ENCODE assay signal across 9 cellular contexts in genomic region chr12:128969480-128970055, GRCh38.
A peak's percentile ranks its signal among the peaks of the same experiment; 100 is the strongest.
DNase-seq lines count a peak whose midpoint lies in the region; ATAC-seq, FAIRE-seq and TF ChIP-seq lines count a peak whose summit lies in the region.
"Had no signal": no experiment of that assay in that cellular context is flagged by ENCODE, and none has a peak within 500 bp of the region (broad histone marks: within the 10 kb centered on the region; RNA-seq: fewer than 3 reads in every experiment).

No MANE protein-coding gene starts in this region.

- ATAC-seq in GM19455 (IDR thresholded peaks at IDR 0.05; ENCODE audit: unreplicated experiment) (peak; percentile 70), HG03521 (IDR thresholded peaks at IDR 0.05; ENCODE audit: unreplicated experiment) (peak; percentile 64)
- no peak for ATAC-seq in activated T-helper 17 cell treated with anti-CD3 and anti-CD28 coated beads, Interleukin-2, amount 50 U/mL, for 72 hours (replicated peaks)

- H3K23me2 ChIP-seq in H1 (ENCODE audit: low read depth, low read length) = peaks cover 6% of the 10 kb centered on the region; the same call in 1 of the 2 replicates

- H3F3A ChIP-seq in OCI-LY1 (ENCODE audit: insufficient read depth, low read length) = no peaks in the 10 kb centered on the region

- H3K56ac ChIP-seq in H1 (replicated peaks; ENCODE audit: insufficient read length, low read depth, low read length) = no peak overlapping the region

- TF ChIP-seq CTCF in OCI-LY1 (IDR thresholded peaks at IDR 0.05; ENCODE audit: low read length) (peak; percentile 40), H1 (IDR thresholded peaks at IDR 0.05; ENCODE audit: control extremely low read depth in 1 of 3, insufficient read depth in 1 of 3, low read depth in 1 of 3, low read length in 3 of 3) (peak; percentile 89 to 96 (median 96)), osteocyte (IDR thresholded peaks at IDR 0.05) (peak; percentile 67)

- H3K27me3 Mint-ChIP-seq in osteocyte (ENCODE audit: unreplicated experiment) = peaks cover 21% of the 10 kb centered on the region
- peaks cover 10% of the 10 kb centered on the region for H3K27me3 Mint-ChIP-seq in activated T-helper 17 cell treated with anti-CD3 and anti-CD28 coated beads, Interleukin-2, amount 50 U/mL, for 72 hours

- no peak overlapping the region for H4K5ac ChIP-seq in H1 (ENCODE audit: insufficient read length, low read depth, low read length)

- H3K4me3 Mint-ChIP-seq in osteocyte (ENCODE audit: unreplicated experiment) = no peak overlapping the region
- no peak overlapping the region for H3K4me3 Mint-ChIP-seq in activated T-helper 17 cell treated with anti-CD3 and anti-CD28 coated beads, Interleukin-2, amount 50 U/mL, for 72 hours

- TF ChIP-seq EP300 in H1 (IDR thresholded peaks at IDR 0.05; ENCODE audit: borderline replicate concordance in 1 of 2, low read depth in 2 of 2, low read length in 2 of 2) = no peak

- H2BK15ac ChIP-seq in H1 (ENCODE audit: low read length) = 0 out of 2 replicates have a peak overlapping the region, but pooled peaks have one; percentile 8

- H3K27ac ChIP-seq in OCI-LY1 (ENCODE audit: low read depth, low read length, poor library complexity, severe bottlenecking) (no peak overlapping the region), H1 (ENCODE audit: low read depth, low read length) (no peak overlapping the region)

- H3K79me2 ChIP-seq in OCI-LY1 (ENCODE audit: insufficient read depth, low read length) (no peaks in the 10 kb centered on the region), H1 (ENCODE audit: control insufficient read depth in 1 of 2, insufficient read depth in 2 of 2, low read length in 2 of 2) (no peaks in the 10 kb centered on the region)

- H3K4me1 Mint-ChIP-seq in osteocyte (ENCODE audit: unreplicated experiment) = peaks cover 8% of the 10 kb centered on the region
- H3K4me1 Mint-ChIP-seq in activated T-helper 17 cell treated with anti-CD3 and anti-CD28 coated beads, Interleukin-2, amount 50 U/mL, for 72 hours = no peaks in the 10 kb centered on the region

- no peaks in the 10 kb centered on the region for H3K9me3 ChIP-seq in ES-I3 (ENCODE audit: control insufficient read depth, insufficient read depth, low read length)
- H3K9me3 ChIP-seq in OCI-LY1 (ENCODE audit: low read length) = no peaks in the 10 kb centered on the region
- peaks cover 0 to 4% of the 10 kb centered on the region in 2 experiments; a peak in 1 of 4 replicates for H3K9me3 ChIP-seq in H1 (ENCODE audit: insufficient read depth in 2 of 2, low read depth in 1 of 2, low read length in 1 of 2)

- no peaks in the 10 kb centered on the region for H3K36me3 ChIP-seq in ES-I3 (ENCODE audit: insufficient read depth, low read length)
- no peaks in the 10 kb centered on the region for H3K36me3 ChIP-seq in OCI-LY1 (ENCODE audit: insufficient read depth, low read length)
- no peaks in the 10 kb centered on the region for H3K36me3 ChIP-seq in H1 (ENCODE audit: control insufficient read depth in 2 of 4, insufficient read depth in 4 of 4, low read length in 3 of 4)

- no peak overlapping the region for H3K27ac Mint-ChIP-seq in osteocyte (ENCODE audit: unreplicated experiment)
- H3K27ac Mint-ChIP-seq in activated T-helper 17 cell treated with anti-CD3 and anti-CD28 coated beads, Interleukin-2, amount 50 U/mL, for 72 hours = no peak overlapping the region

- no peaks in the 10 kb centered on the region for H3K79me1 ChIP-seq in H1 (ENCODE audit: low read depth, low read length)

- no peak for TF ChIP-seq POLR2A in H1 (IDR thresholded peaks at IDR 0.05; ENCODE audit: control extremely low read depth in 1 of 2, low read depth in 2 of 2, low read length in 2 of 2)

- H3K18ac ChIP-seq in H1 (ENCODE audit: extremely low read depth, low read length) = no peak overlapping the region

- H2BK120ac ChIP-seq in H1 (replicated peaks; ENCODE audit: low read depth, low read length) = no peak overlapping the region

- CTCF ChIA-PET in H1 (lab: Charles Lee; ENCODE audit: partially characterized antibody) = interaction anchor here (0.5 to 4.7 kb wide), 51 partner anchors 10 to 1062 kb away, joined by 3 to 20 read pairs (median 4); no protein-coding TSS in a partner anchor

- H4K8ac ChIP-seq in H1 (ENCODE audit: extremely low read depth, insufficient read depth, low read length) = peak overlapping the region; percentile 59

- H3K9me2 ChIP-seq in OCI-LY1 (ENCODE audit: low read depth, low read length) = no peaks in the 10 kb centered on the region

- H3K14ac ChIP-seq in H1 (ENCODE audit: insufficient read length) = no peak overlapping the region

- 6% methylated on average over 18 of the region's 18 CpGs; no CpG with 5 or more reads in 1 of the 2 experiments for WGBS in H1 (ENCODE audit: extremely low coverage in 1 of 2, insufficient coverage in 1 of 2, insufficient read length in 1 of 2, insufficient replicate concordance in 2 of 2, low coverage in 1 of 2, low lambda C conversion rate in 2 of 2, missing lambda C conversion rate in 1 of 2), 2 experiments

- no peak overlapping the region for H3K4ac ChIP-seq in H1 (replicated peaks; ENCODE audit: insufficient read length, low read depth, low read length)

- H2BK20ac ChIP-seq in H1 (ENCODE audit: low read length) = no peak overlapping the region

- POLR2A ChIA-PET in H1 (lab: Charles Lee; ENCODE audit: partially characterized antibody) = interaction anchor here (0.8 to 2.5 kb wide), 3 partner anchors 9 to 171 kb away, joined by 3 to 9 read pairs (median 4); no protein-coding TSS in a partner anchor

- H2AFZ ChIP-seq in OCI-LY1 (ENCODE audit: low read length) = no peak overlapping the region
- 0 out of 2 replicates have a peak overlapping the region, but pooled peaks have one; percentile 54 for H2AFZ ChIP-seq in H1 (ENCODE audit: low read length)

- H4K20me1 ChIP-seq in OCI-LY1 (ENCODE audit: insufficient read depth, low read length) = no peaks in the 10 kb centered on the region
- no peaks in the 10 kb centered on the region for H4K20me1 ChIP-seq in H1 (replicated peaks in 1 of 2; ENCODE audit: control insufficient read depth in 1 of 2, insufficient read depth in 2 of 2, low read length in 2 of 2)

- H2BK5ac ChIP-seq in H1 (ENCODE audit: low read depth, low read length) = peak overlapping the region; percentile 16; the same call in 1 of the 2 replicates

- H3K4me3 ChIP-seq in OCI-LY1 (ENCODE audit: low read depth, low read length, poor library complexity, severe bottlenecking) (no peak overlapping the region), H1 (ENCODE audit: extremely low read depth in 1 of 4, insufficient read depth in 2 of 4, low read depth in 3 of 4, low read length in 4 of 4) (peak overlapping the region in 3 of 4 experiments; percentile 28 to 53 (median 40); a peak in 5 of 8 replicates)

- H3K9ac ChIP-seq in ES-I3 (ENCODE audit: low read depth, low read length) (peak overlapping the region; percentile 11; the same call in 1 of the 2 replicates), OCI-LY1 (ENCODE audit: low read length) (no peak overlapping the region), H1 (replicated peaks in 1 of 4; ENCODE audit: extremely low read depth in 1 of 4, low read depth in 3 of 4, low read length in 3 of 4) (no peak overlapping the region)

- no peak overlapping the region for H2AK5ac ChIP-seq in H1 (ENCODE audit: low read depth, low read length)

- H3K23ac ChIP-seq in H1 (ENCODE audit: insufficient read length) = no peak overlapping the region

- H3K4me1 ChIP-seq in ES-I3 (ENCODE audit: insufficient read depth, low read length) = peaks cover 6% of the 10 kb centered on the region
- no peaks in the 10 kb centered on the region for H3K4me1 ChIP-seq in OCI-LY1 (ENCODE audit: insufficient read depth, low read length, severe bottlenecking)
- peaks cover 4 to 41% (median 19%) of the 10 kb centered on the region in 4 experiments for H3K4me1 ChIP-seq in H1 (replicated peaks in 1 of 4; ENCODE audit: control insufficient read depth in 3 of 4, insufficient read depth in 4 of 4, low read length in 3 of 4)

- H3K36me3 Mint-ChIP-seq in osteocyte (ENCODE audit: unreplicated experiment) = no peaks in the 10 kb centered on the region
- H3K36me3 Mint-ChIP-seq in activated T-helper 17 cell treated with anti-CD3 and anti-CD28 coated beads, Interleukin-2, amount 50 U/mL, for 72 hours (ENCODE audit: low read depth) = no peaks in the 10 kb centered on the region

- H2BK12ac ChIP-seq in H1 (ENCODE audit: low read depth, low read length) = peak overlapping the region; percentile 68; the same call in 1 of the 2 replicates

- FAIRE-seq in H1 (lab: Jason Lieb, UNC) = peak; percentile 7
- FAIRE-seq: TTC549 had no signal

- H3K9me3 Mint-ChIP-seq in osteocyte (ENCODE audit: unreplicated experiment) = peaks cover 6% of the 10 kb centered on the region
- peaks cover 2% of the 10 kb centered on the region for H3K9me3 Mint-ChIP-seq in activated T-helper 17 cell treated with anti-CD3 and anti-CD28 coated beads, Interleukin-2, amount 50 U/mL, for 72 hours

- TF ChIP-seq RAD21 in H1 (IDR thresholded peaks at IDR 0.05 in 1 of 2, conservative IDR thresholded peaks at IDR 0.05 in 1 of 2; ENCODE audit: low read depth in 2 of 2, low read length in 2 of 2) = peak; percentile 95 to 97

- no peak overlapping the region for H4K91ac ChIP-seq in H1 (replicated peaks; ENCODE audit: insufficient read length, low read length)

- H3K4me2 ChIP-seq in OCI-LY1 (ENCODE audit: low read length) (no peak overlapping the region), H1 (ENCODE audit: insufficient read depth in 1 of 2, low read depth in 2 of 2, low read length in 2 of 2) (peak overlapping the region; percentile 45 to 71)

- DNase-seq in H1 (ENCODE audit: low read depth in 1 of 2, low spot score in 2 of 2) (peak; percentile 50 to 82), osteocyte (ENCODE audit: extremely low spot score, unreplicated experiment) (no peak), SIG-M5 treated with dmso at 0.1 percent for 504 hours (lab: John Stamatoyannopoulos, UW; ENCODE audit: unreplicated experiment) (no peak)

- H3K27me3 ChIP-seq in OCI-LY1 (ENCODE audit: insufficient read depth, low read length) = no peaks in the 10 kb centered on the region
- H3K27me3 ChIP-seq in H1 (replicated peaks in 1 of 4; ENCODE audit: control insufficient read depth in 3 of 4, extremely low read depth in 1 of 4, insufficient read depth in 3 of 4, low read length in 3 of 4) = peaks cover 0 to 17% (median 10%) of the 10 kb centered on the region in 4 experiments; a peak in 6 of 7 replicates

TF ChIP-seq in H1, 55 proteins besides CTCF, POLR2A, EP300 and RAD21 (continues in another document):
- TF ChIP-seq TAF7 (optimal IDR thresholded peaks at IDR 0.05; ENCODE audit: borderline replicate concordance, low read depth, low read length) (no peak), GABPA (IDR thresholded peaks at IDR 0.05; ENCODE audit: borderline replicate concordance, insufficient read depth, low read length) (peak; percentile 35; the same call in 1 of the 2 replicates), CEBPB (IDR thresholded peaks at IDR 0.05; ENCODE audit: low read depth, low read length) (no peak), SAP30 (IDR thresholded peaks at IDR 0.05; ENCODE audit: insufficient read depth, insufficient replicate concordance, low read length) (no peak), MAX (IDR thresholded peaks at IDR 0.05) (peak; percentile 60; the same call in 1 of the 2 replicates)

Comparison
In these comparisons a context has a peak if more than half of its experiments do, and no peak if none do; other contexts are left out.
1. CTCF ChIP-seq: peak in every context shown above with its lines; median percentile 96 in H1; 67 in osteocyte; 40 in OCI-LY1.
2. DNase-seq: peak in H1 (2 of 2); none in osteocyte (single experiment) and SIG-M5 treated with dmso at 0.1 percent for 504 hours (single experiment).